ENCODE assay signal across 18 cellular contexts in the genomic region with DNA sequence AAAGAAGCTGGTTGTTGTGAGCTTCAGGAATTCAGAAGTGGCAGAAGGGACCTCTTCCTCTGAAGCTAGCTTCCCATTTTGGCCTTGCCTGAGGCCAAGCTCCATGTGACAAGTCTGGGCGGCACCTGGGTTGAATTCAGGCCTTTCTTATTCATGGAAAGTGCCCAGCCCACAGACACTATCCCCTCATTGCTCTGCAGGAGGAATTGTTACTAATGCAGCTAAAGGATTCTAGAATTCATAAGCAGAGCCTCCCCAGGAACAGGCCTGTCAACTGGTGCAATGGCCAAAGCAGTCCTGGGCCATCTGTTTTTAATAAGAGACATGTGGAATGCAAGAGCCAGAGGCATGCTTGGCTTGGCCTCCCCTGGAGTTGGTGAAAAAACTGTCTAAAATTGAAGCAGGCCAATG.
A peak's percentile ranks its signal among the peaks of the same experiment; 100 is the strongest.
DNase-seq lines count a peak whose midpoint lies in the region; ATAC-seq and TF ChIP-seq lines count a peak whose summit lies in the region.
"Had no signal": no experiment of that assay in that cellular context is flagged by ENCODE, and none has a peak within 500 bp of the region (broad histone marks: within the 10 kb centered on the region; RNA-seq: fewer than 3 reads in every experiment).

No MANE protein-coding gene starts in this region.

- H3K4me3 ChIP-seq in heart right ventricle (no peak overlapping the region), right atrium auricular region (no peak overlapping the region), adipocyte (ENCODE audit: low read length) (no peak overlapping the region), foreskin fibroblast (ENCODE audit: low read depth in 1 of 2, low read length in 2 of 2) (no peak overlapping the region), body of pancreas (no peak overlapping the region)
- H3K4me3 ChIP-seq: lower lobe of right lung, SJCRH30 had no signal

- no peak overlapping the region for H3K27ac Mint-ChIP-seq in activated T-cell treated with anti-CD3 and anti-CD28 coated beads, Interleukin-2, amount 50 U/mL, for 72 hours
- H3K27ac Mint-ChIP-seq: activated CD8-positive, alpha-beta T cell treated with anti-CD3 and anti-CD28 coated beads, Interleukin-2, amount 10 ng/mL, durations not matched to agents 7 days and 5 days had no signal

- peak in 5 of 8 donors; percentile 30 to 63 (median 46) for ATAC-seq in heart right ventricle
- ATAC-seq in activated T-cell treated with anti-CD3 and anti-CD28 coated beads, Interleukin-2, amount 50 U/mL, for 72 hours (replicated peaks in 1 of 2), result no peak
- no peak for ATAC-seq in body of pancreas
- ATAC-seq: activated CD8-positive, alpha-beta T cell treated with anti-CD3 and anti-CD28 coated beads, Interleukin-2, amount 10 ng/mL, durations not matched to agents 7 days and 5 days; lower lobe of right lung had no signal

- no peak for DNase-seq in heart right ventricle
- no peak for DNase-seq in right atrium auricular region (ENCODE audit: low spot score)
- DNase-seq in adipocyte (ENCODE audit: low read depth), result peak; percentile 94
- peak; percentile 73 to 92 for DNase-seq in foreskin fibroblast
- no peak for DNase-seq in NCI-H226
- no peak for DNase-seq in midbrain (lab: John Stamatoyannopoulos, UW)
- DNase-seq in activated T-cell treated with anti-CD3 and anti-CD28 coated beads, Interleukin-2, amount 50 U/mL, for 72 hours, result no peak
- no peak for DNase-seq in body of pancreas
- DNase-seq: ACHN; activated CD8-positive, alpha-beta T cell treated with anti-CD3 and anti-CD28 coated beads, Interleukin-2, amount 10 ng/mL, durations not matched to agents 7 days and 5 days; activated gamma-delta T cell; central memory CD4-positive, alpha-beta T cell; DND-41; lower lobe of right lung; NCI-H1048; NCI-H2171 treated with DMSO at 0.1 percent for 48 hours; SJCRH30 had no signal

- TF ChIP-seq CTCF in heart right ventricle (IDR thresholded peaks at IDR 0.05) (no peak), right atrium auricular region (IDR thresholded peaks at IDR 0.05) (no peak), foreskin fibroblast (IDR thresholded peaks at IDR 0.05; ENCODE audit: low read depth, low read length) (no peak), body of pancreas (IDR thresholded peaks at IDR 0.05) (no peak)

- H3K9me3 ChIP-seq in heart right ventricle, result no peaks in the 10 kb centered on the region
- H3K9me3 ChIP-seq in right atrium auricular region, result no peaks in the 10 kb centered on the region
- no peaks in the 10 kb centered on the region for H3K9me3 ChIP-seq in adipocyte (ENCODE audit: control insufficient read depth, low read length)
- H3K9me3 ChIP-seq in body of pancreas, result no peaks in the 10 kb centered on the region
- H3K9me3 ChIP-seq: lower lobe of right lung, SJCRH30 had no signal

- WGBS in heart right ventricle, 2 donors, result 92 to 95% methylated on average over 1 of the region's 1 CpG
- 91 to 100% methylated on average over 1 of the region's 1 CpG for WGBS in body of pancreas, 2 donors

- peaks cover 0 to 51% (median 6%) of the 10 kb centered on the region in 9 donors for H3K4me1 ChIP-seq in heart right ventricle
- peaks cover 0 to 13% of the 10 kb centered on the region in 2 donors for H3K4me1 ChIP-seq in right atrium auricular region
- peaks cover 11% of the 10 kb centered on the region for H3K4me1 ChIP-seq in adipocyte (ENCODE audit: control insufficient read depth, insufficient read depth, low read length)
- H3K4me1 ChIP-seq in body of pancreas, result peaks cover 26% of the 10 kb centered on the region
- H3K4me1 ChIP-seq: SJCRH30 had no signal

- H3K27me3 Mint-ChIP-seq in activated T-cell treated with anti-CD3 and anti-CD28 coated beads, Interleukin-2, amount 50 U/mL, for 72 hours (ENCODE audit: low read depth), result peaks cover 6% of the 10 kb centered on the region

- H3K27me3 ChIP-seq in heart right ventricle, result no peaks in the 10 kb centered on the region
- no peaks in the 10 kb centered on the region for H3K27me3 ChIP-seq in right atrium auricular region
- no peaks in the 10 kb centered on the region for H3K27me3 ChIP-seq in adipocyte (replicated peaks; ENCODE audit: control insufficient read depth, insufficient read depth, low read length)
- H3K27me3 ChIP-seq in body of pancreas, result no peaks in the 10 kb centered on the region
- H3K27me3 ChIP-seq: SJCRH30 had no signal

- H3K9ac ChIP-seq in adipocyte (ENCODE audit: low read length), result no peak overlapping the region

- peaks cover 0 to 2% of the 10 kb centered on the region in 2 donors for H3K9me3 Mint-ChIP-seq in activated T-cell treated with anti-CD3 and anti-CD28 coated beads, Interleukin-2, amount 50 U/mL, for 72 hours
- H3K9me3 Mint-ChIP-seq: neural crest cell had no signal

- TF ChIP-seq POLR2A in body of pancreas (IDR thresholded peaks at IDR 0.05), result no peak

- intact Hi-C loops in heart right ventricle (cut with DNase I), result no loop called here
- intact Hi-C loops in body of pancreas (cut with DNase I), result no loop called here

- H3K36me3 Mint-ChIP-seq in activated T-cell treated with anti-CD3 and anti-CD28 coated beads, Interleukin-2, amount 50 U/mL, for 72 hours (ENCODE audit: insufficient read depth in 2 of 2), result no peaks in the 10 kb centered on the region

- H3K4me1 Mint-ChIP-seq in activated T-cell treated with anti-CD3 and anti-CD28 coated beads, Interleukin-2, amount 50 U/mL, for 72 hours (ENCODE audit: low read depth), result peaks cover 75% of the 10 kb centered on the region

- no peaks in the 10 kb centered on the region for H3K36me3 ChIP-seq in heart right ventricle
- H3K36me3 ChIP-seq in right atrium auricular region, result no peaks in the 10 kb centered on the region
- H3K36me3 ChIP-seq in adipocyte (ENCODE audit: control insufficient read depth, insufficient read depth, low read length, severe bottlenecking), result no peaks in the 10 kb centered on the region
- H3K36me3 ChIP-seq in body of pancreas (replicated peaks in 1 of 2; ENCODE audit: insufficient read depth in 1 of 2, low read depth in 2 of 2), result no peaks in the 10 kb centered on the region
- H3K36me3 ChIP-seq: lower lobe of right lung, SJCRH30 had no signal

- H3K27ac ChIP-seq in heart right ventricle, result peak overlapping the region in 5 of 10 donors; percentile 7 to 56 (median 31)
- H3K27ac ChIP-seq in right atrium auricular region, result no peak overlapping the region
- H3K27ac ChIP-seq in body of pancreas, result no peak overlapping the region
- H3K27ac ChIP-seq: lower lobe of right lung, SJCRH30 had no signal

- H3K4me3 Mint-ChIP-seq in activated T-cell treated with anti-CD3 and anti-CD28 coated beads, Interleukin-2, amount 50 U/mL, for 72 hours, result no peak overlapping the region
- H3K4me3 Mint-ChIP-seq: activated CD8-positive, alpha-beta T cell treated with anti-CD3 and anti-CD28 coated beads, Interleukin-2, amount 10 ng/mL, durations not matched to agents 7 days and 5 days; neural crest cell had no signal

Comparison
In these comparisons a context has a peak if more than half of its experiments do, and no peak if none do; other contexts are left out.
1. ATAC-seq: peak in heart right ventricle (5 of 8); none in activated T-cell treated with anti-CD3 and anti-CD28 coated beads, Interleukin-2, amount 50 U/mL, for 72 hours (0 of 2) and body of pancreas (single experiment).
2. DNase-seq: peak in adipocyte (single experiment) and foreskin fibroblast (2 of 2); none in heart right ventricle (0 of 2), right atrium auricular region (single experiment), NCI-H226 (single experiment), midbrain (single experiment), activated T-cell treated with anti-CD3 and anti-CD28 coated beads, Interleukin-2, amount 50 U/mL, for 72 hours (0 of 2) and body of pancreas (0 of 4).